Comparison of ENCODE assay signal across 8 cellular contexts in genomic region chr16:30065943-30066881, GRCh38. TPM values are rescaled to one million over a fixed set of nuclear protein-coding genes. Genes with fewer than 3 reads are reported as not detected.
DNase-seq lines count a peak whose midpoint lies in the region; ATAC-seq, FAIRE-seq and TF ChIP-seq lines count a peak whose summit lies in the region.

No MANE protein-coding gene starts in this region.

- peak overlapping the region; percentile 93 to 100 (median 98) for H3K27ac ChIP-seq in stomach

- intact Hi-C loops in lower leg skin (cut with DNase I; ENCODE audit: low total_unique reads) (no loop called here), stomach (cut with DNase I; ENCODE audit: low total_unique reads) (no loop called here)

- TF ChIP-seq CTCF in cardiac fibroblast (IDR thresholded peaks at IDR 0.05; ENCODE audit: low read depth, low read length) (no peak), lower leg skin (IDR thresholded peaks at IDR 0.05) (no peak), stomach (IDR thresholded peaks at IDR 0.05) (no peak)

- H3K4me3 ChIP-seq in cardiac fibroblast (replicated peaks in 1 of 2; ENCODE audit: low read depth in 2 of 2, low read length in 2 of 2) (peak overlapping the region; percentile 98 to 100), lower leg skin (ENCODE audit: low read depth, poor library complexity, severe bottlenecking) (peak overlapping the region; percentile 98), stomach (peak overlapping the region; percentile 75 to 96 (median 80))

- no peak for TF ChIP-seq POLR2A in lower leg skin (IDR thresholded peaks at IDR 0.05)
- TF ChIP-seq POLR2A in stomach (IDR thresholded peaks at IDR 0.05), result no peak

- H3K9me3 ChIP-seq in stomach, result no peaks in the 10 kb centered on the region

- H3K27me3 ChIP-seq in stomach, result no peaks in the 10 kb centered on the region

- DNase-seq in NCI-H2227 (lab: John Stamatoyannopoulos, UW; ENCODE audit: unreplicated experiment) (peak; percentile 75), NCI-H2227 treated with DMSO at 0.1 percent for 48 hours (lab: John Stamatoyannopoulos, UW) (no peak), RCC 7860 (ENCODE audit: low spot score) (peak; percentile 21), cardiac fibroblast (ENCODE audit: low read depth in 2 of 2) (peak; percentile 70 to 76), lower leg skin (ENCODE audit: low spot score in 2 of 2) (no peak), stomach (no peak), NCI-H187 treated with DMSO at 0.1 percent for 48 hours (lab: John Stamatoyannopoulos, UW) (no peak)

- no peak for TF ChIP-seq EP300 in stomach (IDR thresholded peaks at IDR 0.05)

- H3K4me1 ChIP-seq in stomach, result peaks cover 49 to 67% (median 61%) of the 10 kb centered on the region in 4 donors

- no peak for FAIRE-seq in RCC 7860 (lab: Jason Lieb, UNC)

- H3K36me3 ChIP-seq in stomach, result peaks cover 42 to 47% (median 45%) of the 10 kb centered on the region in 4 donors

- 1 to 2% methylated on average over 46 of the region's 48 CpGs for WGBS in lower leg skin, 2 donors
- WGBS in stomach, 5 donors, result 0 to 2% (median 1%) methylated on average over 44 to 48 of the region's 48 CpGs

- no peak for ATAC-seq in HG02588 (IDR thresholded peaks at IDR 0.05; ENCODE audit: unreplicated experiment)

RNA-seq across cellular contexts. Expression of gene ALDOA, which starts 0.7 kb away (rescaled TPM):
- total RNA-seq in lower leg skin (100 to 1,000 TPM; 836 to 988 (median 910) TPM), stomach (1,000 to 10,000 TPM in 1 of 5 donors, 100 to 1,000 TPM in 4; 180 to 2,515 (median 698) TPM)
- 1,000 to 10,000 TPM in 1 of 3 donors, 100 to 1,000 TPM in 2; 740 to 1,310 (median 887) TPM for polyA plus RNA-seq in stomach

RNA-seq across cellular contexts. Expression of gene PPP4C, which starts 9.6 kb away (rescaled TPM):
- total RNA-seq in lower leg skin, result 10 to 100 TPM; 53.3 to 75.4 (median 67.4) TPM
- total RNA-seq in stomach, result 10 to 100 TPM; 21.4 to 86.1 (median 63.6) TPM
- polyA plus RNA-seq in stomach, result 100 to 1,000 TPM in 1 of 3 donors, 10 to 100 TPM in 2; 76.1 to 118 (median 93.3) TPM

RNA-seq across cellular contexts. Expression of gene TBX6, which starts 25.5 kb away (rescaled TPM):
- total RNA-seq in lower leg skin (1 to 10 TPM; 2.6 to 7.2 (median 3.8) TPM), stomach (10 to 100 TPM in 1 of 5 donors, 1 to 10 TPM in 1, not detected in 3; 3.8 to 25.0 TPM)
- 1 to 10 TPM; 1.1 to 2.5 (median 2.1) TPM for polyA plus RNA-seq in stomach

RNA-seq across cellular contexts. Expression of gene YPEL3, which starts 29.8 kb away (rescaled TPM):
- total RNA-seq in lower leg skin (100 to 1,000 TPM; 185 to 351 (median 229) TPM), stomach (100 to 1,000 TPM in 1 of 5 donors, 10 to 100 TPM in 4; 13.9 to 116 (median 37.9) TPM)
- polyA plus RNA-seq in stomach, result 100 to 1,000 TPM; 103 to 162 (median 111) TPM

RNA-seq across cellular contexts. Expression of gene TLCD3B, which starts 35.1 kb away (rescaled TPM):
- total RNA-seq in lower leg skin (not detected), stomach (under 1 TPM in 1 of 5 donors, not detected in 4; 0.92 TPM)
- polyA plus RNA-seq in stomach, result under 1 TPM in 1 of 3 donors, not detected in 2; 0.18 TPM

Comparison
In these comparisons a context has a peak if more than half of its experiments do, and no peak if none do; other contexts are left out.
1. DNase-seq: peak in NCI-H2227 (single experiment), RCC 7860 (single experiment) and cardiac fibroblast (2 of 2); none in NCI-H2227 treated with DMSO at 0.1 percent for 48 hours (single experiment), lower leg skin (0 of 2), stomach (single experiment) and NCI-H187 treated with DMSO at 0.1 percent for 48 hours (single experiment).
2. Peak in every context shown above with its lines, with median percentiles within 50 percentile points of each other: H3K4me3 ChIP-seq.